23 cellular contexts compared by ENCODE assay signal in the genomic region with DNA sequence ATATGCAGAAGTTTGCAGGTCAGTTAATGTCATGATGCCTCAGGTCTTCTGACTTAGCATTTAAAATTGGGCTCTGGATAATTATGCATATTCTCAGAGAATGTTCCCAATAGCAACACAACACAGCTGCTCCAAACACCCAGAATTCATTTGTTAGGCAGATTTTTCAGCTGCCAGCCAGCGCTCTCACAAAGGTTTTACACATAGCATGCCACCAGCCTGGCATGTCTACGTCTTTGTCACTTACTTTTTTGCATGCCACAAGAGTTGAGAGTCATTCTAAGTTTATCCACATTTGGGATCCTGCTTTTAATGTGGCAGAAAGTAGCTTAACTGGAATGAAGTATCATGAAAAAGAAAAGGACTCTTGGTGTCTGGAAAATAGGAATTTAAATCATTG.
DNase-seq lines count a peak whose midpoint lies in the region; ATAC-seq and TF ChIP-seq lines count a peak whose summit lies in the region.
"Had no signal": no experiment of that assay in that cellular context is flagged by ENCODE, and none has a peak within 500 bp of the region (broad histone marks: within the 10 kb centered on the region; RNA-seq: fewer than 3 reads in every experiment).

No MANE protein-coding gene starts in this region.

- peak overlapping the region; percentile 65 to 72 for H3K27ac ChIP-seq in ascending aorta
- H3K27ac ChIP-seq: cardiac muscle cell, pancreas, stomach, upper lobe of right lung had no signal

- in situ Hi-C loops in G401 (cut with HindIII; ENCODE audit: low sequenced_read_pairs): no loop called here

- no peak for TF ChIP-seq CTCF in ascending aorta (IDR thresholded peaks at IDR 0.05)

- no peaks in the 10 kb centered on the region for H3K27me3 ChIP-seq in ascending aorta
- H3K27me3 ChIP-seq: pancreas, stomach, upper lobe of right lung had no signal

- H3K9me3 ChIP-seq in ascending aorta: no peaks in the 10 kb centered on the region
- H3K9me3 ChIP-seq: pancreas, stomach, upper lobe of right lung had no signal

- peaks cover 4 to 37% of the 10 kb centered on the region in 2 donors for H3K4me1 ChIP-seq in ascending aorta
- H3K4me1 ChIP-seq: pancreas, stomach had no signal

- ATAC-seq in HG03432 (IDR thresholded peaks at IDR 0.05; ENCODE audit: unreplicated experiment) (no peak), HG02610 (IDR thresholded peaks at IDR 0.05; ENCODE audit: unreplicated experiment) (no peak)
- no peak for ATAC-seq in stimulated activated naive CD8-positive, alpha-beta T cell treated with anti-CD3 and anti-CD28 coated beads, Interleukin-15, Interleukin-2, amounts not matched to agents 100 U/mL and 50 U/mL, for 24 hours
- ATAC-seq: activated CD8-positive, alpha-beta T cell treated with anti-CD3 and anti-CD28 coated beads, Interleukin-2, amount 10 ng/mL, durations not matched to agents 7 days and 5 days; left lobe of liver; natural killer cell; pancreas; upper lobe of right lung had no signal

- DNase-seq in G401 (ENCODE audit: low spot score) (peak; percentile 10), ascending aorta (ENCODE audit: low spot score in 2 of 2) (peak in 1 of 2 donors; percentile 73), hypothalamus (lab: John Stamatoyannopoulos, UW) (peak in 29 of 51 donors; percentile 6 to 77 (median 40)), putamen (ENCODE audit: low spot score) (peak; percentile 86), NCI-H510A treated with DMSO at 0.1 percent for 48 hours (lab: John Stamatoyannopoulos, UW) (no peak)
- DNase-seq in stimulated activated naive CD8-positive, alpha-beta T cell treated with anti-CD3 and anti-CD28 coated beads, Interleukin-15, Interleukin-2, amounts not matched to agents 100 U/mL and 50 U/mL, for 24 hours: no peak
- DNase-seq: activated CD4-positive, alpha-beta T cell treated with anti-CD3 and anti-CD28 coated beads for 1 hour; activated CD8-positive, alpha-beta T cell treated with anti-CD3 and anti-CD28 coated beads, Interleukin-2, amount 10 ng/mL, durations not matched to agents 7 days and 5 days; activated gamma-delta T cell treated with Interleukin-2 at 50 U/mL for 16 hours; activated T-cell treated with anti-CD3 and anti-CD28 coated beads for 4 hours; DMS79; H7; Karpas-422; natural killer cell; NCI-H1694; pancreas; stomach; T-helper 1 cell; upper lobe of right lung had no signal

- H3K4me3 ChIP-seq in ascending aorta: no peak overlapping the region
- H3K4me3 ChIP-seq: cardiac muscle cell, pancreas, stomach, upper lobe of right lung had no signal

- peaks cover 0 to 6% of the 10 kb centered on the region in 2 donors for H3K36me3 ChIP-seq in ascending aorta
- H3K36me3 ChIP-seq: cardiac muscle cell, pancreas had no signal

- intact Hi-C loops in ascending aorta (cut with DNase I): loop anchor here (5.0 kb wide), 1 partner anchor 86 kb away; a partner anchor contains a TSS

Comparison
In these comparisons a context has a peak if more than half of its experiments do, and no peak if none do; other contexts are left out.
1. DNase-seq: peak in G401 (single experiment), hypothalamus (29 of 51) and putamen (single experiment); none in NCI-H510A treated with DMSO at 0.1 percent for 48 hours (single experiment) and stimulated activated naive CD8-positive, alpha-beta T cell treated with anti-CD3 and anti-CD28 coated beads, Interleukin-15, Interleukin-2, amounts not matched to agents 100 U/mL and 50 U/mL, for 24 hours (single experiment).